Comparison of ENCODE assay signal across 12 cellular contexts in genomic region chr7:77903597-77903996, GRCh38.
DNase-seq lines count a peak whose midpoint lies in the region; ATAC-seq and TF ChIP-seq lines count a peak whose summit lies in the region.
"Had no signal": no experiment of that assay in that cellular context is flagged by ENCODE, and none has a peak within 500 bp of the region (broad histone marks: within the 10 kb centered on the region; RNA-seq: fewer than 3 reads in every experiment).

No MANE protein-coding gene starts in this region.

- no peak overlapping the region for H3K27ac Mint-ChIP-seq in activated CD8-positive, alpha-beta T cell treated with anti-CD3 and anti-CD28 coated beads for 36 hours
- H3K27ac Mint-ChIP-seq in activated CD8-positive, alpha-beta T cell treated with anti-CD3 and anti-CD28 coated beads, Interleukin-2, amount 10 ng/mL, durations not matched to agents 7 days and 5 days: no peak overlapping the region
- peak overlapping the region; percentile 4 for H3K27ac Mint-ChIP-seq in activated T-helper 17 cell treated with anti-CD3 and anti-CD28 coated beads, Interleukin-2, amount 50 U/mL, for 72 hours

- ATAC-seq in activated CD8-positive, alpha-beta T cell treated with anti-CD3 and anti-CD28 coated beads for 36 hours: no peak
- ATAC-seq in activated CD8-positive, alpha-beta T cell treated with anti-CD3 and anti-CD28 coated beads, Interleukin-2, amount 10 ng/mL, durations not matched to agents 7 days and 5 days: no peak
- peak; percentile 34 for ATAC-seq in HG03342 (IDR thresholded peaks at IDR 0.05; ENCODE audit: unreplicated experiment)
- ATAC-seq in activated T-helper 17 cell treated with anti-CD3 and anti-CD28 coated beads, Interleukin-2, amount 50 U/mL, for 72 hours (replicated peaks): peak; percentile 60
- peak; percentile 90 to 95 for ATAC-seq in gastrocnemius medialis
- no peak for ATAC-seq in HG03521 (IDR thresholded peaks at IDR 0.05; ENCODE audit: unreplicated experiment)

- TF ChIP-seq POLR2A in gastrocnemius medialis (IDR thresholded peaks at IDR 0.05): no peak

- H3K4me1 Mint-ChIP-seq in activated CD8-positive, alpha-beta T cell treated with anti-CD3 and anti-CD28 coated beads for 36 hours (ENCODE audit: low read depth): no peaks in the 10 kb centered on the region
- H3K4me1 Mint-ChIP-seq in activated CD8-positive, alpha-beta T cell treated with anti-CD3 and anti-CD28 coated beads, Interleukin-2, amount 10 ng/mL, durations not matched to agents 7 days and 5 days (ENCODE audit: low read depth): peaks cover 3% of the 10 kb centered on the region
- H3K4me1 Mint-ChIP-seq in activated T-helper 17 cell treated with anti-CD3 and anti-CD28 coated beads, Interleukin-2, amount 50 U/mL, for 72 hours: peaks cover 10% of the 10 kb centered on the region

- H3K4me3 ChIP-seq in gastrocnemius medialis: no peak overlapping the region

- H3K27me3 ChIP-seq in gastrocnemius medialis: no peaks in the 10 kb centered on the region

- H3K9me3 ChIP-seq in gastrocnemius medialis: no peaks in the 10 kb centered on the region

- peaks cover 0 to 9% of the 10 kb centered on the region in 2 donors for H3K36me3 ChIP-seq in gastrocnemius medialis

- no peak overlapping the region for H3K4me3 Mint-ChIP-seq in activated CD8-positive, alpha-beta T cell treated with anti-CD3 and anti-CD28 coated beads for 36 hours
- H3K4me3 Mint-ChIP-seq in activated CD8-positive, alpha-beta T cell treated with anti-CD3 and anti-CD28 coated beads, Interleukin-2, amount 10 ng/mL, durations not matched to agents 7 days and 5 days: no peak overlapping the region
- no peak overlapping the region for H3K4me3 Mint-ChIP-seq in activated T-helper 17 cell treated with anti-CD3 and anti-CD28 coated beads, Interleukin-2, amount 50 U/mL, for 72 hours

- DNase-seq in activated CD8-positive, alpha-beta T cell treated with anti-CD3 and anti-CD28 coated beads for 36 hours: peak; percentile 10
- DNase-seq in activated CD8-positive, alpha-beta T cell treated with anti-CD3 and anti-CD28 coated beads, Interleukin-2, amount 10 ng/mL, durations not matched to agents 7 days and 5 days: no peak
- DNase-seq in gastrocnemius medialis: peak; percentile 41 to 84
- DNase-seq in putamen (ENCODE audit: low spot score): no peak
- no peak for DNase-seq in NCI-H187 treated with DMSO at 0.1 percent for 48 hours (lab: John Stamatoyannopoulos, UW)
- DNase-seq: activated CD8-positive, alpha-beta memory T cell treated with anti-CD3 and anti-CD28 coated beads, Interleukin-2, amount 50 U/mL, for 4 hours; DMS79; glutamatergic neuron; stimulated activated CD4-positive, alpha-beta T cell treated with anti-CD3 and anti-CD28 coated beads, Interleukin-4, amount 100 ng/mL, for 1 hour had no signal

- no peak for TF ChIP-seq CTCF in activated CD8-positive, alpha-beta T cell treated with anti-CD3 and anti-CD28 coated beads for 36 hours (IDR thresholded peaks at IDR 0.05)
- peak; percentile 27 to 63 (median 39) for TF ChIP-seq CTCF in gastrocnemius medialis (IDR thresholded peaks at IDR 0.05 in 4 of 5, conservative IDR thresholded peaks at IDR 0.05 in 1 of 5)

- CTCF ChIA-PET in activated CD8-positive, alpha-beta T cell treated with anti-CD3 and anti-CD28 coated beads for 36 hours (lab: Charles Lee): interaction anchor here (1.0 to 1.9 kb wide), 3 partner anchors 12 to 252 kb away, joined by 3 to 4 read pairs (median 3); no protein-coding TSS in a partner anchor
- CTCF ChIA-PET in activated CD8-positive, alpha-beta T cell treated with anti-CD3 and anti-CD28 coated beads, Interleukin-2, amount 10 ng/mL, durations not matched to agents 7 days and 5 days (lab: Charles Lee): interaction anchor here (1.8 kb wide), 1 partner anchor 252 kb away, joined by 4 read pairs; no protein-coding TSS in a partner anchor

- H3K27ac ChIP-seq in gastrocnemius medialis: peak overlapping the region in 3 of 4 donors; percentile 26 to 41 (median 33)

- POLR2A ChIA-PET in activated CD8-positive, alpha-beta T cell treated with anti-CD3 and anti-CD28 coated beads for 36 hours (lab: Charles Lee): no interaction called here
- POLR2A ChIA-PET in activated CD8-positive, alpha-beta T cell treated with anti-CD3 and anti-CD28 coated beads, Interleukin-2, amount 10 ng/mL, durations not matched to agents 7 days and 5 days (lab: Charles Lee): no interaction called here

- peaks cover 0 to 5% of the 10 kb centered on the region in 2 donors for H3K4me1 ChIP-seq in gastrocnemius medialis

- H3K36me3 Mint-ChIP-seq in activated CD8-positive, alpha-beta T cell treated with anti-CD3 and anti-CD28 coated beads for 36 hours (ENCODE audit: low read depth): peaks cover 7% of the 10 kb centered on the region
- H3K36me3 Mint-ChIP-seq in activated CD8-positive, alpha-beta T cell treated with anti-CD3 and anti-CD28 coated beads, Interleukin-2, amount 10 ng/mL, durations not matched to agents 7 days and 5 days (ENCODE audit: low read depth): peaks cover 13% of the 10 kb centered on the region
- peaks cover 72% of the 10 kb centered on the region for H3K36me3 Mint-ChIP-seq in activated T-helper 17 cell treated with anti-CD3 and anti-CD28 coated beads, Interleukin-2, amount 50 U/mL, for 72 hours (ENCODE audit: low read depth)

- no peaks in the 10 kb centered on the region for H3K9me3 Mint-ChIP-seq in activated CD8-positive, alpha-beta T cell treated with anti-CD3 and anti-CD28 coated beads for 36 hours
- no peaks in the 10 kb centered on the region for H3K9me3 Mint-ChIP-seq in activated CD8-positive, alpha-beta T cell treated with anti-CD3 and anti-CD28 coated beads, Interleukin-2, amount 10 ng/mL, durations not matched to agents 7 days and 5 days (ENCODE audit: insufficient read depth)
- no peaks in the 10 kb centered on the region for H3K9me3 Mint-ChIP-seq in activated T-helper 17 cell treated with anti-CD3 and anti-CD28 coated beads, Interleukin-2, amount 50 U/mL, for 72 hours

- in situ Hi-C loops in gastrocnemius medialis (cut with MboI; ENCODE audit: low sequenced_read_pairs in 4 of 4): loop anchor here in 2 of 4 donors (10.0 to 25.0 kb wide), 2 partner anchors 239 to 241 kb away; no protein-coding TSS in a partner anchor

- no peaks in the 10 kb centered on the region for H3K27me3 Mint-ChIP-seq in activated CD8-positive, alpha-beta T cell treated with anti-CD3 and anti-CD28 coated beads for 36 hours
- no peaks in the 10 kb centered on the region for H3K27me3 Mint-ChIP-seq in activated CD8-positive, alpha-beta T cell treated with anti-CD3 and anti-CD28 coated beads, Interleukin-2, amount 10 ng/mL, durations not matched to agents 7 days and 5 days (ENCODE audit: low read depth)
- no peaks in the 10 kb centered on the region for H3K27me3 Mint-ChIP-seq in activated T-helper 17 cell treated with anti-CD3 and anti-CD28 coated beads, Interleukin-2, amount 50 U/mL, for 72 hours

- intact Hi-C loops in activated CD8-positive, alpha-beta T cell treated with anti-CD3 and anti-CD28 coated beads for 36 hours (cut with micrococcal nuclease): no loop called here
- intact Hi-C loops in gastrocnemius medialis (cut with DNase I; ENCODE audit: low total_unique reads): loop anchor here (5.0 kb wide), 2 partner anchors 106 to 246 kb away; partner anchors contain the start of genes PHTF2 and TMEM60

Comparison
In these comparisons a context has a peak if more than half of its experiments do, and no peak if none do; other contexts are left out.
1. DNase-seq: peak in activated CD8-positive, alpha-beta T cell treated with anti-CD3 and anti-CD28 coated beads for 36 hours (single experiment) and gastrocnemius medialis (2 of 2); none in activated CD8-positive, alpha-beta T cell treated with anti-CD3 and anti-CD28 coated beads, Interleukin-2, amount 10 ng/mL, durations not matched to agents 7 days and 5 days (single experiment), putamen (single experiment) and NCI-H187 treated with DMSO at 0.1 percent for 48 hours (single experiment).
2. ATAC-seq: peak in HG03342 (single experiment), activated T-helper 17 cell treated with anti-CD3 and anti-CD28 coated beads, Interleukin-2, amount 50 U/mL, for 72 hours (single experiment) and gastrocnemius medialis (2 of 2); none in activated CD8-positive, alpha-beta T cell treated with anti-CD3 and anti-CD28 coated beads for 36 hours (single experiment), activated CD8-positive, alpha-beta T cell treated with anti-CD3 and anti-CD28 coated beads, Interleukin-2, amount 10 ng/mL, durations not matched to agents 7 days and 5 days (single experiment) and HG03521 (single experiment).